Comparison of ENCODE assay signal across 11 cellular contexts in genomic region chr18:3321133-3321812, GRCh38. TPM values are rescaled to one million over a fixed set of nuclear protein-coding genes. Genes with fewer than 3 reads are reported as not detected.
DNase-seq lines count a peak whose midpoint lies in the region; ATAC-seq, FAIRE-seq and TF ChIP-seq lines count a peak whose summit lies in the region.
"Had no signal": no experiment of that assay in that cellular context is flagged by ENCODE, and none has a peak within 500 bp of the region (broad histone marks: within the 10 kb centered on the region; RNA-seq: fewer than 3 reads in every experiment).

No MANE protein-coding gene starts in this region.

- no peaks in the 10 kb centered on the region for H3K9me3 ChIP-seq in transverse colon
- H3K9me3 ChIP-seq: upper lobe of left lung had no signal

- in situ Hi-C loops in transverse colon (cut with MboI; ENCODE audit: low pct_ligation_motif_present in 1 of 4, low pct_unique_long_range_greater_than_20kb in 1 of 4, low sequenced_read_pairs in 3 of 4), result no loop called here

- peak; percentile 71 for ATAC-seq in omental fat pad (ENCODE audit: low FRiP score)
- no peak for ATAC-seq in HG02678 (IDR thresholded peaks at IDR 0.05; ENCODE audit: unreplicated experiment)
- ATAC-seq in GM19397 (IDR thresholded peaks at IDR 0.05; ENCODE audit: unreplicated experiment), result no peak
- ATAC-seq in GM21786 (IDR thresholded peaks at IDR 0.05; ENCODE audit: unreplicated experiment), result no peak

- H3K4me3 ChIP-seq in bronchial epithelial cell (ENCODE audit: low read depth, low read length), result no peak overlapping the region
- no peak overlapping the region for H3K4me3 ChIP-seq in transverse colon
- H3K4me3 ChIP-seq: upper lobe of left lung had no signal

- no peak for TF ChIP-seq POLR2A in transverse colon (IDR thresholded peaks at IDR 0.05)

- no peak for TF ChIP-seq CTCF in bronchial epithelial cell (IDR thresholded peaks at IDR 0.05; ENCODE audit: insufficient read depth, low read length, severe bottlenecking)
- no peak for TF ChIP-seq CTCF in omental fat pad (IDR thresholded peaks at IDR 0.05)
- TF ChIP-seq CTCF in transverse colon (IDR thresholded peaks at IDR 0.05), result no peak

- H3K4me1 ChIP-seq in transverse colon, result no peaks in the 10 kb centered on the region
- H3K4me1 ChIP-seq: upper lobe of left lung had no signal

- H3K27me3 ChIP-seq in bronchial epithelial cell (ENCODE audit: control insufficient read depth, insufficient read depth, low read length) (no peaks in the 10 kb centered on the region), transverse colon (no peaks in the 10 kb centered on the region)
- H3K27me3 ChIP-seq: upper lobe of left lung had no signal

- no peaks in the 10 kb centered on the region for H3K36me3 ChIP-seq in bronchial epithelial cell (ENCODE audit: control insufficient read depth, insufficient read depth, low read length)
- no peaks in the 10 kb centered on the region for H3K36me3 ChIP-seq in transverse colon
- H3K36me3 ChIP-seq: upper lobe of left lung, WERI-Rb-1 had no signal

- H3K27ac ChIP-seq in transverse colon, result no peak overlapping the region
- H3K27ac ChIP-seq: upper lobe of left lung, WERI-Rb-1 had no signal

- FAIRE-seq in bronchial epithelial cell (lab: Jason Lieb, UNC), result peak; percentile 94

- WGBS in transverse colon (ENCODE audit: low coverage in 1 of 2), 2 donors, result 74 to 88% methylated on average over 3 of the region's 3 CpGs

- TF ChIP-seq EP300 in transverse colon (IDR thresholded peaks at IDR 0.05; ENCODE audit: low read depth), result no peak

- peak; percentile 65 for DNase-seq in H4 (ENCODE audit: low spot score)
- peak; percentile 88 for DNase-seq in NCI-H226
- DNase-seq in bronchial epithelial cell (ENCODE audit: low read depth), result peak; percentile 99
- DNase-seq in omental fat pad (ENCODE audit: low spot score), result no peak
- no peak for DNase-seq in transverse colon
- DNase-seq: NCI-H1436, WERI-Rb-1 had no signal

- intact Hi-C loops in transverse colon (cut with DNase I; ENCODE audit: low total_unique reads), result no loop called here

RNA-seq across cellular contexts. Expression of gene MYL12B, which starts 59.3 kb away (rescaled TPM):
- total RNA-seq in H4 (2014; rRNA removed; shearing (Covaris generic)), result 460 and 468 TPM in 2 replicates
- total RNA-seq in bronchial epithelial cell (610 and 649 TPM in 2 replicates), omental fat pad (100 to 1,000 TPM; 263 to 352 (median 318) TPM), transverse colon (100 to 1,000 TPM in 3 of 4 donors, 10 to 100 TPM in 1; 78.2 to 558 (median 337) TPM)

Comparison
In these comparisons a context has a peak if more than half of its experiments do, and no peak if none do; other contexts are left out.
1. DNase-seq: peak in H4 (single experiment), NCI-H226 (single experiment) and bronchial epithelial cell (single experiment); none in omental fat pad (single experiment) and transverse colon (single experiment).